ENCODE assay signal across 16 cellular contexts in the genomic region with DNA sequence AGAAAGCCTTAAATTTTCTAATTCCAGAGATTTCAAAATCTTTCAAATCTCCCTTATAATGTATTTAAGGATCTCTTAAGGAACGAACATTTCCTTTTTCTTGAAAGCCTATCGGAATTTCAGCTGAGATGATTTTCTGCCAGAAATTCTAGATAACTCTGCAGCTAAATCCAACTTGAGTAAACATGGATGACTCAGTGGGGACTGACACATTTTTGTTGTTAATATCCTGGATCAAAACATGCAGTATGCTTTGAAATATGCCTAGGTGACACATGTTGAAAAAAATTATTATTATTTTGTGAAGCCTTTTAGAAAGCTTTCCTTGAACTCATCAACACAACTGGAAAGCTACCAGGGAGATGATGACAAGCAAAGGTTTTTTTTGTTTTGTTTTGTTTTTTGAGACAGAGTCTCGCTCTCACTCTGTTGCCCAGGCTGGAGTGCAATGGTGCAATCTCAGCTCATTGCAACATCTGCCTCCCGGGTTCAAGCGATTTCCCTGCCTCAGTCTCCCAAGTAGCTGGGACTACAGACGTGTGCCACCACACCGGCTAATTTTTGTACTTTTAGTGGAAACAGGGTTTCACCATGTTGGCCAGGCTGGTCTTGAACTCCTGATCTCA.
DNase-seq lines count a peak whose midpoint lies in the region; ATAC-seq, FAIRE-seq and TF ChIP-seq lines count a peak whose summit lies in the region.
"Had no signal": no experiment of that assay in that cellular context is flagged by ENCODE, and none has a peak within 500 bp of the region (broad histone marks: within the 10 kb centered on the region; RNA-seq: fewer than 3 reads in every experiment).

No MANE protein-coding gene starts in this region.

- no peak overlapping the region for H3K27ac ChIP-seq in left lung
- H3K27ac ChIP-seq: Peyer's patch had no signal

- intact Hi-C loops in left lung (cut with DNase I) = no loop called here

- H3K27ac Mint-ChIP-seq in stimulated activated effector memory CD8-positive, alpha-beta T cell treated with anti-CD3 and anti-CD28 coated beads, Interleukin-12 subunit alpha, Interleukin-12 subunit beta, amount 100 ng/mL, for 72 hours = no peak overlapping the region
- H3K27ac Mint-ChIP-seq: activated CD4-positive, alpha-beta memory T cell treated with anti-CD3 and anti-CD28 coated beads, Interleukin-2, amount 10 ng/mL, durations not matched to agents 7 days and 5 days; type B pancreatic cell had no signal

- H3K4me3 ChIP-seq in choroid plexus epithelial cell (ENCODE audit: low read depth, low read length) (no peak overlapping the region), left lung (no peak overlapping the region)
- H3K4me3 ChIP-seq: Peyer's patch had no signal

- H3K36me3 ChIP-seq in left lung = no peaks in the 10 kb centered on the region
- H3K36me3 ChIP-seq: Peyer's patch had no signal

- no peaks in the 10 kb centered on the region for H3K4me1 ChIP-seq in left lung
- H3K4me1 ChIP-seq: Peyer's patch had no signal

- FAIRE-seq in HTR-8/SVneo (lab: Jason Lieb, UNC) = no peak

- no peaks in the 10 kb centered on the region for H3K9me3 Mint-ChIP-seq in stimulated activated effector memory CD8-positive, alpha-beta T cell treated with anti-CD3 and anti-CD28 coated beads, Interleukin-12 subunit alpha, Interleukin-12 subunit beta, amount 100 ng/mL, for 72 hours
- H3K9me3 Mint-ChIP-seq: activated CD4-positive, alpha-beta memory T cell treated with anti-CD3 and anti-CD28 coated beads, Interleukin-2, amount 10 ng/mL, durations not matched to agents 7 days and 5 days; type B pancreatic cell had no signal

- peak; percentile 43 for DNase-seq in A172 (ENCODE audit: low spot score)
- peak; percentile 29 for DNase-seq in HTR-8/SVneo (ENCODE audit: insufficient read length, low spot score)
- DNase-seq in choroid plexus epithelial cell (ENCODE audit: low read depth) = peak; percentile 76
- DNase-seq in left lung = no peak
- no peak for DNase-seq in medulla oblongata (ENCODE audit: extremely low spot score)
- DNase-seq in NCI-H69 (lab: John Stamatoyannopoulos, UW) = no peak
- no peak for DNase-seq in stimulated activated effector memory CD8-positive, alpha-beta T cell treated with anti-CD3 and anti-CD28 coated beads, Interleukin-12 subunit alpha, Interleukin-12 subunit beta, amount 100 ng/mL, for 72 hours (ENCODE audit: low spot score in 2 of 2)
- DNase-seq: activated CD4-positive, alpha-beta memory T cell treated with anti-CD3 and anti-CD28 coated beads, Interleukin-2, amount 10 ng/mL, durations not matched to agents 7 days and 5 days; activated gamma-delta T cell; caudate nucleus; DMS153; NCI-H1417; Peyer's patch; stimulated activated CD4-positive, alpha-beta T cell treated with anti-CD3 and anti-CD28 coated beads, Interleukin-1b, Interleukin-23, amount 100 ng/mL, for 48 hours had no signal

- H3K27me3 ChIP-seq in left lung = peaks cover 0 to 29% of the 10 kb centered on the region in 2 donors
- H3K27me3 ChIP-seq: Peyer's patch had no signal

- ATAC-seq in left lung = peak; percentile 21
- ATAC-seq in HG03175 (IDR thresholded peaks at IDR 0.05; ENCODE audit: unreplicated experiment) = no peak
- ATAC-seq in stimulated activated effector memory CD8-positive, alpha-beta T cell treated with anti-CD3 and anti-CD28 coated beads, Interleukin-12 subunit alpha, Interleukin-12 subunit beta, amount 100 ng/mL, for 72 hours = no peak

- no peak overlapping the region for H3K4me3 Mint-ChIP-seq in stimulated activated effector memory CD8-positive, alpha-beta T cell treated with anti-CD3 and anti-CD28 coated beads, Interleukin-12 subunit alpha, Interleukin-12 subunit beta, amount 100 ng/mL, for 72 hours
- H3K4me3 Mint-ChIP-seq: activated CD4-positive, alpha-beta memory T cell treated with anti-CD3 and anti-CD28 coated beads, Interleukin-2, amount 10 ng/mL, durations not matched to agents 7 days and 5 days; type B pancreatic cell had no signal

- H3K36me3 Mint-ChIP-seq in stimulated activated effector memory CD8-positive, alpha-beta T cell treated with anti-CD3 and anti-CD28 coated beads, Interleukin-12 subunit alpha, Interleukin-12 subunit beta, amount 100 ng/mL, for 72 hours = no peaks in the 10 kb centered on the region
- H3K36me3 Mint-ChIP-seq: type B pancreatic cell had no signal

- H3K4me1 Mint-ChIP-seq in stimulated activated effector memory CD8-positive, alpha-beta T cell treated with anti-CD3 and anti-CD28 coated beads, Interleukin-12 subunit alpha, Interleukin-12 subunit beta, amount 100 ng/mL, for 72 hours = no peaks in the 10 kb centered on the region
- H3K4me1 Mint-ChIP-seq: activated CD4-positive, alpha-beta memory T cell treated with anti-CD3 and anti-CD28 coated beads, Interleukin-2, amount 10 ng/mL, durations not matched to agents 7 days and 5 days had no signal

- TF ChIP-seq CTCF in choroid plexus epithelial cell (conservative IDR thresholded peaks at IDR 0.05; ENCODE audit: low read depth, low read length) (no peak), left lung (IDR thresholded peaks at IDR 0.05) (no peak)

- H3K9me3 ChIP-seq in left lung = no peaks in the 10 kb centered on the region
- H3K9me3 ChIP-seq: Peyer's patch had no signal

Comparison
In these comparisons a context has a peak if more than half of its experiments do, and no peak if none do; other contexts are left out.
1. DNase-seq: peak in A172 (single experiment), HTR-8/SVneo (single experiment) and choroid plexus epithelial cell (single experiment); none in left lung (0 of 2), medulla oblongata (single experiment), NCI-H69 (single experiment) and stimulated activated effector memory CD8-positive, alpha-beta T cell treated with anti-CD3 and anti-CD28 coated beads, Interleukin-12 subunit alpha, Interleukin-12 subunit beta, amount 100 ng/mL, for 72 hours (0 of 2).